ENCODE assay signal across 8 cellular contexts in genomic region chr4:101205878-101206277, GRCh38.
DNase-seq lines count a peak whose midpoint lies in the region; ATAC-seq, FAIRE-seq and TF ChIP-seq lines count a peak whose summit lies in the region.

No MANE protein-coding gene starts in this region.

- DNase-seq in AML-193 (lab: John Stamatoyannopoulos, UW): peak; percentile 77
- peak; percentile 6 for DNase-seq in GM20000 (ENCODE audit: low spot score)
- DNase-seq in activated T-cell treated with anti-CD3 and anti-CD28 coated beads, Interleukin-2, amount 50 U/mL, for 1 hour: peak; percentile 24
- peak in 1 of 3 donors; percentile 21 for DNase-seq in mucosa of descending colon
- no peak for DNase-seq in NCI-H82 treated with DMSO at 0.1 percent for 48 hours (lab: John Stamatoyannopoulos, UW; ENCODE audit: unreplicated experiment)
- no peak for DNase-seq in kidney

- no peak for FAIRE-seq in kidney (lab: Jason Lieb, UNC)

- H3K4me3 ChIP-seq in mucosa of descending colon (no peak overlapping the region), kidney (ENCODE audit: low read length in 2 of 2) (no peak overlapping the region)

- ATAC-seq in HG03558 (IDR thresholded peaks at IDR 0.05; ENCODE audit: extremely low read depth, unreplicated experiment) (peak; percentile 96), mucosa of descending colon (peak; percentile 74), GM19351 (IDR thresholded peaks at IDR 0.05; ENCODE audit: unreplicated experiment) (no peak)

- no peak overlapping the region for H3K27ac ChIP-seq in kidney (ENCODE audit: low read depth in 2 of 2, low read length in 2 of 2)

- H3K9ac ChIP-seq in kidney (ENCODE audit: low read length in 2 of 2): no peak overlapping the region

- peaks cover 3% of the 10 kb centered on the region for H3K4me1 ChIP-seq in mucosa of descending colon (ENCODE audit: low read depth)
- no peaks in the 10 kb centered on the region for H3K4me1 ChIP-seq in kidney (ENCODE audit: control insufficient read depth in 1 of 2, insufficient read depth in 1 of 2, low read depth in 1 of 2, low read length in 2 of 2)

- H3K9me3 ChIP-seq in mucosa of descending colon (no peaks in the 10 kb centered on the region), kidney (ENCODE audit: control insufficient read depth in 1 of 2, low read length in 2 of 2) (no peaks in the 10 kb centered on the region)

- H3K36me3 ChIP-seq in mucosa of descending colon (ENCODE audit: low read depth) (no peaks in the 10 kb centered on the region), kidney (ENCODE audit: control insufficient read depth in 1 of 2, insufficient read depth in 2 of 2, low read length in 2 of 2) (no peaks in the 10 kb centered on the region)

- intact Hi-C loops in mucosa of descending colon (cut with DNase I, micrococcal nuclease) (no loop called here), kidney (cut with DNase I) (no loop called here)

- no peak for TF ChIP-seq CTCF in GM20000 (IDR thresholded peaks at IDR 0.05; ENCODE audit: extremely low read depth, missing control alignments)
- TF ChIP-seq CTCF in mucosa of descending colon (IDR thresholded peaks at IDR 0.05): no peak
- no peak for TF ChIP-seq CTCF in kidney (IDR thresholded peaks at IDR 0.05; ENCODE audit: borderline replicate concordance, extremely low read depth, insufficient read depth)

Comparison
In these comparisons a context has a peak if more than half of its experiments do, and no peak if none do; other contexts are left out.
1. DNase-seq: peak in AML-193 (2 of 2), GM20000 (single experiment) and activated T-cell treated with anti-CD3 and anti-CD28 coated beads, Interleukin-2, amount 50 U/mL, for 1 hour (single experiment); none in NCI-H82 treated with DMSO at 0.1 percent for 48 hours (single experiment) and kidney (single experiment).